In the genomic region with DNA sequence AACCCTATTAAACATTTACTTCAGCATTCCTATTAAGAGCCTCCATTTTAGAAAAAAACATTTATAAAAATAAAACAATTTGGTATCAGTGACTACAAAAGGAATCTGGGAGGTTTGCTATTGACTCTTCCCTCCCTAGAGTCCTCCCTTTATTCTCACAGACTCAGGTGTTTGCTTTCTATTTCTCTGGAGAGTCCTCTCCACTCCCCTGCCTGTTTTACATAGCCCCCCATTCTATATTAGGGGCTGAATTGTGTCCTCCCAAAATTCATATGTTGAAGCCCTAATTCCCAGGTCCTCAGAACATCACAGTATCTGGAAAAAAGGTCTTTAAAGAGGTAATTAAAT, we compare ENCODE assay signal across 14 cellular contexts.
DNase-seq lines count a peak whose midpoint lies in the region; ATAC-seq and TF ChIP-seq lines count a peak whose summit lies in the region.
"Had no signal": no experiment of that assay in that cellular context is flagged by ENCODE, and none has a peak within 500 bp of the region (broad histone marks: within the 10 kb centered on the region; RNA-seq: fewer than 3 reads in every experiment).

No MANE protein-coding gene starts in this region.

- peaks cover 39% of the 10 kb centered on the region for H3F3A ChIP-seq in SK-N-SH (replicated peaks; ENCODE audit: insufficient read depth)
- H3F3A ChIP-seq in MM.1S (ENCODE audit: insufficient read depth, low read length) = no peaks in the 10 kb centered on the region

- H3K27ac ChIP-seq in SK-N-SH (ENCODE audit: low read depth in 2 of 2, low read length in 1 of 2) (peak overlapping the region; percentile 86 to 99; a peak in 3 of 4 replicates), MM.1S (ENCODE audit: low read length) (no peak overlapping the region), mammary epithelial cell (ENCODE audit: insufficient read depth, low read depth, low read length) (peak overlapping the region; percentile 59), neutrophil (peak overlapping the region; percentile 68)

- ATAC-seq in SK-N-SH treated with all-trans-retinoic acid at 6 μM for 48 hours = no peak; the same call in 2 of the 3 replicates
- ATAC-seq: sciatic nerve had no signal

- dilution Hi-C loops in mammary epithelial cell (cut with HindIII; ENCODE audit: low sequenced_read_pairs) = no loop called here

- no peak for TF ChIP-seq EP300 in SK-N-SH (IDR thresholded peaks at IDR 0.05; ENCODE audit: borderline replicate concordance in 1 of 2, low read depth in 1 of 2, low read length in 1 of 2)

- no peaks in the 10 kb centered on the region for H3K9me3 ChIP-seq in SK-N-SH
- no peaks in the 10 kb centered on the region for H3K9me3 ChIP-seq in MM.1S (replicated peaks; ENCODE audit: insufficient read depth, low read length)
- H3K9me3 ChIP-seq in mammary epithelial cell (replicated peaks; ENCODE audit: insufficient read depth, low read length) = no peaks in the 10 kb centered on the region
- H3K9me3 ChIP-seq in neutrophil = no peaks in the 10 kb centered on the region
- H3K9me3 ChIP-seq: thyroid gland had no signal

- no peak for TF ChIP-seq CTCF in SK-N-SH (IDR thresholded peaks at IDR 0.05)
- no peak for TF ChIP-seq CTCF in MM.1S (IDR thresholded peaks at IDR 0.05; ENCODE audit: low read length)
- no peak for TF ChIP-seq CTCF in mammary epithelial cell (conservative IDR thresholded peaks at IDR 0.05 in 1 of 2, IDR thresholded peaks at IDR 0.05 in 1 of 2; ENCODE audit: extremely low read depth in 1 of 2, insufficient read depth in 1 of 2, low read depth in 1 of 2, low read length in 2 of 2)
- no peak for TF ChIP-seq CTCF in neutrophil (IDR thresholded peaks at IDR 0.05)

- DNase-seq in SK-N-SH (no peak), MM.1S (no peak), mammary epithelial cell (no peak), SHP77 (lab: John Stamatoyannopoulos, UW) (no peak), H4 (ENCODE audit: low spot score) (no peak), NOMO-1 treated with dmso at 0.1 percent for 144 hours (lab: John Stamatoyannopoulos, UW; ENCODE audit: unreplicated experiment) (no peak)
- DNase-seq: 8988T, DMS153, erythroblast, NCI-H1694 treated with DMSO at 0.1 percent for 48 hours, thyroid gland had no signal

- H3K27me3 ChIP-seq in SK-N-SH (ENCODE audit: insufficient read depth) (no peaks in the 10 kb centered on the region), MM.1S (replicated peaks; ENCODE audit: insufficient read depth, low read length) (no peaks in the 10 kb centered on the region), mammary epithelial cell (ENCODE audit: insufficient read depth, low read length) (no peaks in the 10 kb centered on the region), neutrophil (no peaks in the 10 kb centered on the region)
- H3K27me3 ChIP-seq: thyroid gland had no signal

- no TSS peak for BruUV-seq in mammary epithelial cell (replicated peaks; lab: Mats Ljungman, UMichigan)

- intact Hi-C loops in mammary epithelial cell (cut with micrococcal nuclease) = loop anchor here (1.0 kb wide), 1 partner anchor 10 kb away; no protein-coding TSS in a partner anchor

- in situ Hi-C loops in mammary epithelial cell (cut with MboI; ENCODE audit: low sequenced_read_pairs in 2 of 2) = no loop called here

- POLR2A ChIA-PET in SK-N-SH (lab: Yijun Ruan, JAX) = no interaction called here

- CTCF ChIA-PET in SK-N-SH (lab: Yijun Ruan, JAX) = no interaction called here
- CTCF ChIA-PET in mammary epithelial cell (lab: Charles Lee; ENCODE audit: low non-redundant PET) = no interaction called here

- no peaks in the 10 kb centered on the region for H4K20me1 ChIP-seq in SK-N-SH (ENCODE audit: insufficient read depth)
- no peaks in the 10 kb centered on the region for H4K20me1 ChIP-seq in MM.1S (ENCODE audit: insufficient read depth, low read length)
- no peaks in the 10 kb centered on the region for H4K20me1 ChIP-seq in mammary epithelial cell (ENCODE audit: insufficient read depth, low read length)

- peaks cover 3 to 46% of the 10 kb centered on the region in 2 experiments for H3K36me3 ChIP-seq in SK-N-SH (replicated peaks in 1 of 2; ENCODE audit: control insufficient read depth in 1 of 2, insufficient read depth in 2 of 2, low read length in 1 of 2)
- H3K36me3 ChIP-seq in MM.1S (replicated peaks; ENCODE audit: insufficient read depth, low read length) = peaks cover 3% of the 10 kb centered on the region; the same call in 1 of the 2 replicates
- no peaks in the 10 kb centered on the region for H3K36me3 ChIP-seq in mammary epithelial cell (ENCODE audit: insufficient read depth, low read length)
- H3K36me3 ChIP-seq in neutrophil = no peaks in the 10 kb centered on the region
- H3K36me3 ChIP-seq: thyroid gland had no signal

- H2AFZ ChIP-seq in SK-N-SH (ENCODE audit: low read depth) (no peak overlapping the region), MM.1S (ENCODE audit: low read length) (no peak overlapping the region), mammary epithelial cell (ENCODE audit: low read depth, low read length) (no peak overlapping the region)

- H3K79me2 ChIP-seq in SK-N-SH (ENCODE audit: insufficient read depth) (peaks cover 88% of the 10 kb centered on the region), MM.1S (ENCODE audit: low read length) (peaks cover 70% of the 10 kb centered on the region), mammary epithelial cell (ENCODE audit: insufficient read depth, low read length) (peaks cover 60% of the 10 kb centered on the region)

- H3K9me2 ChIP-seq in SK-N-SH (no peaks in the 10 kb centered on the region), MM.1S (replicated peaks; ENCODE audit: insufficient read depth, low read length) (no peaks in the 10 kb centered on the region)

- H3K9ac ChIP-seq in SK-N-SH = peak overlapping the region; percentile 55
- no peak overlapping the region for H3K9ac ChIP-seq in MM.1S (ENCODE audit: low read length)
- H3K9ac ChIP-seq in mammary epithelial cell (ENCODE audit: insufficient read depth, low read length) = no peak overlapping the region

- peak overlapping the region; percentile 36; the same call in 1 of the 2 replicates for H3K4me2 ChIP-seq in SK-N-SH
- H3K4me2 ChIP-seq in MM.1S (ENCODE audit: low read depth, low read length) = peak overlapping the region; percentile 26; the same call in 1 of the 2 replicates
- H3K4me2 ChIP-seq in mammary epithelial cell (ENCODE audit: insufficient read depth, low read depth, low read length) = peak overlapping the region; percentile 26

- H3K4me1 ChIP-seq in SK-N-SH (ENCODE audit: control insufficient read depth in 1 of 2, insufficient read depth in 2 of 2, low read depth in 1 of 2, low read length in 1 of 2) (peaks cover 5 to 41% of the 10 kb centered on the region in 2 experiments), MM.1S (ENCODE audit: low read length) (peaks cover 27% of the 10 kb centered on the region), mammary epithelial cell (ENCODE audit: insufficient read depth, low read length) (peaks cover 38% of the 10 kb centered on the region), neutrophil (ENCODE audit: control insufficient read depth in 1 of 2, insufficient read depth in 1 of 2, low read depth in 1 of 2, low read length in 1 of 2) (peaks cover 14 to 24% of the 10 kb centered on the region in 2 experiments)

- no peak overlapping the region for H3K4me3 ChIP-seq in SK-N-SH (ENCODE audit: low read depth in 2 of 2, low read length in 1 of 2)
- no peak overlapping the region for H3K4me3 ChIP-seq in MM.1S (ENCODE audit: low read length)
- H3K4me3 ChIP-seq in mammary epithelial cell (replicated peaks in 1 of 3; ENCODE audit: insufficient read depth in 1 of 3, low read depth in 2 of 3, low read length in 3 of 3) = no peak overlapping the region
- H3K4me3 ChIP-seq in neutrophil (ENCODE audit: low read depth in 1 of 2, low read length in 1 of 2) = no peak overlapping the region
- H3K4me3 ChIP-seq: thyroid gland had no signal

- no peak for TF ChIP-seq RAD21 in SK-N-SH (IDR thresholded peaks at IDR 0.05; ENCODE audit: low read length)

TF ChIP-seq in SK-N-SH, 30 proteins besides CTCF, POLR2A, EP300 and RAD21 (continues in another document):
- TF ChIP-seq GATA2 (CRISPR knock-in tag; IDR thresholded peaks at IDR 0.05) (no peak), TEAD4 (IDR thresholded peaks at IDR 0.05; ENCODE audit: borderline replicate concordance, insufficient read depth) (no peak)
- TF ChIP-seq, protein P1, sequence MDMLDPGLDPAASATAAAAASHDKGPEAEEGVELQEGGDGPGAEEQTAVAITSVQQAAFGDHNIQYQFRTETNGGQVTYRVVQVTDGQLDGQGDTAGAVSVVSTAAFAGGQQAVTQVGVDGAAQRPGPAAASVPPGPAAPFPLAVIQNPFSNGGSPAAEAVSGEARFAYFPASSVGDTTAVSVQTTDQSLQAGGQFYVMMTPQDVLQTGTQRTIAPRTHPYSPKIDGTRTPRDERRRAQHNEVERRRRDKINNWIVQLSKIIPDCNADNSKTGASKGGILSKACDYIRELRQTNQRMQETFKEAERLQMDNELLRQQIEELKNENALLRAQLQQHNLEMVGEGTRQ (IDR thresholded peaks at IDR 0.05; ENCODE audit: borderline replicate concordance, low read depth, low read length) = no peak

TF ChIP-seq in SK-N-SH treated with all-trans-retinoic acid at 6 μM for 48 hours, 23 proteins besides CTCF, POLR2A, EP300 and RAD21 (continues in another document):
- TF ChIP-seq GLIS3 (CRISPR knock-in tag; IDR thresholded peaks at IDR 0.05) (no peak), ARNTL (CRISPR knock-in tag; IDR thresholded peaks at IDR 0.05; ENCODE audit: borderline replicate concordance, low read depth) (no peak), SNAI2 (CRISPR knock-in tag; IDR thresholded peaks at IDR 0.05) (no peak), ZNF70 (CRISPR knock-in tag; IDR thresholded peaks at IDR 0.05) (no peak), ZNF8 (CRISPR knock-in tag; IDR thresholded peaks at IDR 0.05) (no peak), TCF4 (CRISPR knock-in tag; IDR thresholded peaks at IDR 0.05; ENCODE audit: borderline replicate concordance) (no peak), RARB (CRISPR knock-in tag; IDR thresholded peaks at IDR 0.05) (no peak)
- TF ChIP-seq, protein P2, sequence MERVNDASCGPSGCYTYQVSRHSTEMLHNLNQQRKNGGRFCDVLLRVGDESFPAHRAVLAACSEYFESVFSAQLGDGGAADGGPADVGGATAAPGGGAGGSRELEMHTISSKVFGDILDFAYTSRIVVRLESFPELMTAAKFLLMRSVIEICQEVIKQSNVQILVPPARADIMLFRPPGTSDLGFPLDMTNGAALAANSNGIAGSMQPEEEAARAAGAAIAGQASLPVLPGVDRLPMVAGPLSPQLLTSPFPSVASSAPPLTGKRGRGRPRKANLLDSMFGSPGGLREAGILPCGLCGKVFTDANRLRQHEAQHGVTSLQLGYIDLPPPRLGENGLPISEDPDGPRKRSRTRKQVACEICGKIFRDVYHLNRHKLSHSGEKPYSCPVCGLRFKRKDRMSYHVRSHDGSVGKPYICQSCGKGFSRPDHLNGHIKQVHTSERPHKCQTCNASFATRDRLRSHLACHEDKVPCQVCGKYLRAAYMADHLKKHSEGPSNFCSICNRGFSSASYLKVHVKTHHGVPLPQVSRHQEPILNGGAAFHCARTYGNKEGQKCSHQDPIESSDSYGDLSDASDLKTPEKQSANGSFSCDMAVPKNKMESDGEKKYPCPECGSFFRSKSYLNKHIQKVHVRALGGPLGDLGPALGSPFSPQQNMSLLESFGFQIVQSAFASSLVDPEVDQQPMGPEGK (CRISPR knock-in tag; IDR thresholded peaks at IDR 0.05; ENCODE audit: borderline replicate concordance) = no peak
